Comparison of ENCODE assay signal across 8 cellular contexts in genomic region chr18:62187543-62188378, GRCh38. TPM values are rescaled to one million over a fixed set of nuclear protein-coding genes. Genes with fewer than 3 reads are reported as not detected.
A peak's percentile ranks its signal among the peaks of the same experiment; 100 is the strongest.
DNase-seq lines count a peak whose midpoint lies in the region; ATAC-seq and TF ChIP-seq lines count a peak whose summit lies in the region.

No MANE protein-coding gene starts in this region.

- no peaks in the 10 kb centered on the region for H3K27me3 ChIP-seq in Panc1 (ENCODE audit: control insufficient read depth, insufficient read depth, low read length)
- no peaks in the 10 kb centered on the region for H3K27me3 ChIP-seq in adrenal gland
- H3K27me3 ChIP-seq in psoas muscle (ENCODE audit: insufficient read depth in 3 of 3, low read length in 2 of 3), result no peaks in the 10 kb centered on the region

- 0 to 3% (median 0%) methylated on average over 14 to 53 of the region's 53 CpGs for WGBS in adrenal gland, 4 donors
- 0 to 1% (median 1%) methylated on average over 50 to 53 of the region's 53 CpGs for WGBS in psoas muscle, 3 donors

- no peak for TF ChIP-seq CTCF in Panc1 (IDR thresholded peaks at IDR 0.05)
- no peak for TF ChIP-seq CTCF in adrenal gland (IDR thresholded peaks at IDR 0.05)
- no peak for TF ChIP-seq CTCF in psoas muscle (IDR thresholded peaks at IDR 0.05)

- POLR2A ChIA-PET in Panc1 (lab: Charles Lee), result no interaction called here

- no peaks in the 10 kb centered on the region for H3K9me3 ChIP-seq in Panc1 (ENCODE audit: control insufficient read depth, insufficient read depth, low read depth, low read length)
- H3K9me3 ChIP-seq in adrenal gland (replicated peaks in 1 of 3), result no peaks in the 10 kb centered on the region
- H3K9me3 ChIP-seq in psoas muscle, result no peaks in the 10 kb centered on the region

- CTCF ChIA-PET in Panc1 (lab: Charles Lee), result no interaction called here

- peaks cover 6% of the 10 kb centered on the region for H3K36me3 ChIP-seq in Panc1 (ENCODE audit: control insufficient read depth, insufficient read depth, low read length)
- no peaks in the 10 kb centered on the region for H3K36me3 ChIP-seq in adrenal gland (replicated peaks in 1 of 2)
- H3K36me3 ChIP-seq in psoas muscle (ENCODE audit: insufficient read depth in 1 of 2, low read depth in 1 of 2), result peaks cover 0 to 2% of the 10 kb centered on the region in 2 donors

- H3K27ac ChIP-seq in Panc1 (ENCODE audit: low read length) (peak overlapping the region; percentile 77), adrenal gland (peak overlapping the region in 4 of 5 donors; percentile 60 to 86 (median 76)), psoas muscle (peak overlapping the region; percentile 84)

- ATAC-seq in HG03175 (IDR thresholded peaks at IDR 0.05; ENCODE audit: unreplicated experiment) (peak; percentile 16), Panc1 (peak; percentile 4), left ventricle myocardium superior (peak; percentile 23), psoas muscle (peak in 3 of 4 donors; percentile 20 to 53 (median 27))

- H3K4me3 ChIP-seq in Panc1 (ENCODE audit: low read depth in 2 of 2, low read length in 2 of 2) (peak overlapping the region; percentile 87 to 92), adrenal gland (peak overlapping the region; percentile 74 to 97 (median 86)), psoas muscle (peak overlapping the region; percentile 100)

- no TSS peak for BruUV-seq in Panc1 (replicated peaks; lab: Mats Ljungman, UMichigan)

- intact Hi-C loops in Panc1 (cut with micrococcal nuclease; ENCODE audit: unreplicated experiment) (no loop called here), adrenal gland (cut with DNase I) (no loop called here), left ventricle myocardium superior (cut with micrococcal nuclease) (no loop called here), psoas muscle (cut with DNase I) (loop anchor here (2.0 to 10.0 kb wide), 5 partner anchors 60 to 797 kb away; partner anchors contain the start of gene PHLPP1 (in 1 of the 2))

- H3K4me1 ChIP-seq in Panc1 (ENCODE audit: control insufficient read depth, insufficient read depth, low read length) (peaks cover 9% of the 10 kb centered on the region; the same call in 1 of the 2 replicates), adrenal gland (replicated peaks in 1 of 2) (peaks cover 26 to 54% of the 10 kb centered on the region in 2 donors), psoas muscle (peaks cover 36% of the 10 kb centered on the region)

- TF ChIP-seq POLR2A in adrenal gland (IDR thresholded peaks at IDR 0.05), result no peak

- DNase-seq in NK-92 treated with Interleukin-12 subunit alpha and Interleukin-12 subunit beta, amount 100 ng/mL, for 24 hours (lab: John Stamatoyannopoulos, UW), result peak; percentile 9
- DNase-seq in NK-92 (lab: John Stamatoyannopoulos, UW; ENCODE audit: unreplicated experiment), result no peak
- no peak for DNase-seq in Panc1 (ENCODE audit: low read depth, low spot score)
- peak; percentile 26 to 66 (median 35) for DNase-seq in adrenal gland
- DNase-seq in left ventricle myocardium superior, result peak; percentile 40
- peak in 1 of 2 donors; percentile 53 for DNase-seq in psoas muscle
- no peak for DNase-seq in COLO829 (ENCODE audit: low spot score)

- in situ Hi-C loops in Panc1 (cut with HindIII; ENCODE audit: low pct_unique_long_range_greater_than_20kb, low sequenced_read_pairs), result no loop called here

RNA-seq across cellular contexts. Expression of gene RELCH, which starts 0.7 kb away (rescaled TPM):
- total RNA-seq in Panc1 (2021; ENCODE audit: unreplicated experiment) (19.5 TPM), adrenal gland (10 to 100 TPM; 15.6 to 45.5 (median 29.0) TPM), left ventricle myocardium superior (11.5 TPM), psoas muscle (10 to 100 TPM in 2 of 4 donors, 1 to 10 TPM in 2; 7.8 to 13.4 (median 10.9) TPM)
- polyA plus RNA-seq in Panc1 (2012; ENCODE audit: insufficient read length), result 8.3 TPM
- polyA plus RNA-seq in adrenal gland (10 to 100 TPM; 16.7 to 25.0 (median 17.5) TPM), psoas muscle (10 to 100 TPM in 1 of 3 donors, 1 to 10 TPM in 2; 3.5 to 13.0 (median 4.4) TPM)

RNA-seq across cellular contexts. Expression of gene PIGN, which starts 0.9 kb away (rescaled TPM):
- total RNA-seq in Panc1 (2021; ENCODE audit: unreplicated experiment) (21.4 TPM), adrenal gland (10 to 100 TPM; 16.5 to 50.5 (median 26.6) TPM), left ventricle myocardium superior (18.2 TPM), psoas muscle (10 to 100 TPM in 2 of 4 donors, 1 to 10 TPM in 2; 9.5 to 18.0 (median 13.0) TPM)
- polyA plus RNA-seq in Panc1 (2012; ENCODE audit: insufficient read length), result 9.5 TPM
- polyA plus RNA-seq in adrenal gland (10 to 100 TPM in 1 of 3 donors, 1 to 10 TPM in 2; 4.4 to 19.2 (median 6.2) TPM), psoas muscle (1 to 10 TPM; 3.2 to 7.3 (median 4.3) TPM)

Comparison
In these comparisons a context has a peak if more than half of its experiments do, and no peak if none do; other contexts are left out.
1. DNase-seq: peak in NK-92 treated with Interleukin-12 subunit alpha and Interleukin-12 subunit beta, amount 100 ng/mL, for 24 hours (single experiment), adrenal gland (7 of 7) and left ventricle myocardium superior (single experiment); none in NK-92 (single experiment), Panc1 (single experiment) and COLO829 (single experiment).
2. intact Hi-C loops: an anchor here in psoas muscle (2.0 to 10.0 kb wide); none called in Panc1, adrenal gland and left ventricle myocardium superior.
3. Peak in every context shown above with its lines, with median percentiles within 50 percentile points of each other: ATAC-seq, H3K27ac ChIP-seq and H3K4me3 ChIP-seq.